Comparison of ENCODE assay signal across 8 cellular contexts in the genomic region with DNA sequence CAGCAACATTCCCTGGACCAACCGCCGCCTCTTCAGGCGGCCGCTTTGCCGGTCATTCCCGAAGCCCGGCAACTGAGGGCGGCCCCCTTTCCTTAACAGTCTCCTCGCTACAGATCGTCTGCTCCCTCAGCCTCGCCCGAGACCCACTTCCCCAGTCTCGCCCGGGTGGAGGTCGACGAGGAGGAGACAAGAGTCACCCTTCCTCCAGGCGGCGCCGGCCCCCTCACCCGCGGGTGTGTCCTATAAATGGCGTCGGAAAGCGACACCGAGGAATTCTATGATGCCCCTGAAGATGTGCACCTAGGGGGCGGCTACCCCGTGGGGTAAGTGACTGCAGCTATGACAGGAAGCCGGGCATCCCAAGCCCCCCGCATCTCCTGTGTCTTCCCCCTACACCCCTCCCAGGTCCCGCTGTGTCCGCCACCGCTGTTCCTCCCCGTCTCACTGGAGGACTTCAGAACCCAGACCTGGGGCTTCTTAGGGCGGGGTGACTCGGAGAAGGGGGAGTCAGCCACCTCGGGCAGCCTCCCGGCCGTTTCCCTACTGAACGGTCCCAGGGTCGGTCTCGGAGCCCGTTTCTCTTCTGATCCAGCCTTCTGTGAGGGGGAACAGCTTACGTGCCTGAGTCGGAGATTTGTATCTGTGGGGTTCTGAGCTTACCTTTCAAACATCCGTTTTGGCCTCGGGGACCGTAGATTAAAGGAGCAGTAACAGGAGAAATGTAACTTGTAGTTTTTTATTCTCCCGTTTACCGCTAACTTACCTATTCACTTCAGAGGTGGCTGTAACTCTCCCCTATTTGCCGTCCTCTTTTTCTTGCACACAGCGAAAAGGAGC. TPM values are rescaled to one million over a fixed set of nuclear protein-coding genes. Genes with fewer than 3 reads are reported as not detected.
DNase-seq lines count a peak whose midpoint lies in the region; ATAC-seq, FAIRE-seq and TF ChIP-seq lines count a peak whose summit lies in the region.

No MANE protein-coding gene starts in this region.

- FAIRE-seq in GM12878 (lab: Jason Lieb, UNC), result no peak

- peak overlapping the region; percentile 75 for H3K27ac ChIP-seq in GM12878 (ENCODE audit: control insufficient read depth, insufficient read depth)

- H3K36me3 ChIP-seq in GM12878 (ENCODE audit: control insufficient read depth in 2 of 2, insufficient read depth in 2 of 2, low read length in 1 of 2), result no peaks in the 10 kb centered on the region

- CTCF ChIA-PET in GM12878 (lab: Yijun Ruan, JAX), result no interaction called here

- no peaks in the 10 kb centered on the region for H3K27me3 ChIP-seq in GM12878 (replicated peaks in 1 of 2; ENCODE audit: control insufficient read depth in 2 of 2, insufficient read depth in 2 of 2, low read length in 1 of 2)

- in situ Hi-C loops in GM12878 (cut with MboI), result no loop called here

- H3K79me2 ChIP-seq in GM12878 (ENCODE audit: control insufficient read depth, insufficient read depth, low read length), result peaks cover 43% of the 10 kb centered on the region

- no peaks in the 10 kb centered on the region for H3K9me3 ChIP-seq in GM12878 (replicated peaks; ENCODE audit: control insufficient read depth, insufficient read depth, low read length)

- peaks cover 5% of the 10 kb centered on the region; the same call in 1 of the 2 replicates for H3K4me1 ChIP-seq in GM12878 (ENCODE audit: control insufficient read depth, insufficient read depth, low read length)

- POLR2A ChIA-PET in GM12878 (lab: Charles Lee), result interaction anchor here (2.0 kb wide), 1 partner anchor 8 kb away, joined by 9 read pairs; no protein-coding TSS in a partner anchor

- H3K27me3 Mint-ChIP-seq in IgD-negative memory B cell, result no peaks in the 10 kb centered on the region

- H3K4me3 ChIP-seq in GM12878, result peak overlapping the region; percentile 73

- DNase-seq in COLO668 (lab: John Stamatoyannopoulos, UW; ENCODE audit: unreplicated experiment), result peak; percentile 55
- peak; percentile 47 for DNase-seq in T-helper 22 cell (ENCODE audit: low read depth)
- no peak for DNase-seq in GM12878 (ENCODE audit: low read depth, low spot score)
- DNase-seq in iPS-NIHi11 (ENCODE audit: low spot score), result peak; percentile 19
- DNase-seq in stimulated activated CD4-positive, alpha-beta T cell treated with anti-CD3 and anti-CD28 coated beads, Interleukin-15, amount 100 ng/mL, for 24 hours, result peak; percentile 59
- no peak for DNase-seq in HPDE6-E6E7 (ENCODE audit: extremely low spot score)

- H3K27ac Mint-ChIP-seq in IgD-negative memory B cell, result peak overlapping the region; percentile 98

- SMC1A ChIA-PET in GM12878 (lab: Charles Lee; ENCODE audit: uncharacterized antibody, unreplicated experiment), result interaction anchor here (1.4 kb wide), 2 partner anchors 57 to 146 kb away, joined by 3 read pairs; no protein-coding TSS in a partner anchor

- no peak for TF ChIP-seq POLR2A in GM12878 (IDR thresholded peaks at IDR 0.05; ENCODE audit: low read depth, low read length)

- WGBS in GM12878 (ENCODE audit: insufficient coverage, insufficient replicate concordance, low lambda C conversion rate, missing lambda C conversion rate), result 28% methylated on average over 48 of the region's 51 CpGs

- no peaks in the 10 kb centered on the region for H4K20me1 ChIP-seq in GM12878 (ENCODE audit: control insufficient read depth, insufficient read depth)

- H3K4me1 Mint-ChIP-seq in IgD-negative memory B cell, result peaks cover 17 to 34% (median 19%) of the 10 kb centered on the region in 3 donors

- intact Hi-C loops in GM12878 (cut with micrococcal nuclease; ENCODE audit: unreplicated experiment), result loop anchor here (5.0 kb wide), 2 partner anchors 76 to 191 kb away; no protein-coding TSS in a partner anchor

- peak overlapping the region; percentile 97 to 100 (median 100) for H3K4me3 Mint-ChIP-seq in IgD-negative memory B cell

- no peak for TF ChIP-seq EP300 in GM12878 (IDR thresholded peaks at IDR 0.05; ENCODE audit: borderline replicate concordance in 1 of 2, control insufficient read depth in 1 of 2, low read depth in 2 of 2, low read length in 2 of 2)

- peaks cover 0 to 1% (median 0%) of the 10 kb centered on the region in 3 donors for H3K9me3 Mint-ChIP-seq in IgD-negative memory B cell

- peak overlapping the region; percentile 80 for H2AFZ ChIP-seq in GM12878 (ENCODE audit: control insufficient read depth, low read depth, low read length)

- no peaks in the 10 kb centered on the region for H3K36me3 Mint-ChIP-seq in IgD-negative memory B cell

- RAD21 ChIA-PET in GM12878 (lab: Charles Lee; ENCODE audit: unreplicated experiment), result interaction anchor here (0.8 to 1.6 kb wide), 3 partner anchors 13 to 183 kb away, joined by 3 to 4 read pairs (median 4); no protein-coding TSS in a partner anchor

- peak overlapping the region; percentile 82 for H3K9ac ChIP-seq in GM12878 (ENCODE audit: control insufficient read depth, insufficient read depth, low read length)

- TF ChIP-seq CTCF in GM12878 (IDR thresholded peaks at IDR 0.05 in 2 of 3, conservative IDR thresholded peaks at IDR 0.05 in 1 of 3; ENCODE audit: control insufficient read depth in 2 of 3, extremely low read depth in 1 of 3, insufficient read depth in 1 of 3, low read depth in 3 of 3, low read length in 3 of 3), result 0 out of 6 replicates have a peak, but pooled peaks of 1 of the 3 experiments have one; percentile 12

- peak; percentile 19 for ATAC-seq in GM21447 (IDR thresholded peaks at IDR 0.05; ENCODE audit: unreplicated experiment)
- peak; percentile 36 for ATAC-seq in GM12878

- BruUV-seq in GM12878 (replicated peaks; lab: Mats Ljungman, UMichigan), result no TSS peak

- no peak overlapping the region; the same call in 1 of the 2 replicates for H3K4me2 ChIP-seq in GM12878 (ENCODE audit: control insufficient read depth, insufficient read depth)

- TF ChIP-seq RAD21 in GM12878 (IDR thresholded peaks at IDR 0.05; ENCODE audit: insufficient read depth, low read depth, low read length), result no peak

TF ChIP-seq in GM12878, 131 proteins besides CTCF, POLR2A, EP300 and RAD21 (continues in another document):
- TF ChIP-seq BCLAF1 (IDR thresholded peaks at IDR 0.05) (no peak), FOXM1 (IDR thresholded peaks at IDR 0.05; ENCODE audit: low read depth, low read length) (no peak)

RNA-seq across cellular contexts. Expression of gene WDR44, which starts 0.6 kb away (rescaled TPM):
- 4.6 TPM for polyA plus RNA-seq in IgD-negative memory B cell
- total RNA-seq in GM12878 (2013; cell fraction: nucleolus; rRNA removed), result 34.7 and 39.6 TPM in 2 replicates
- 9.6 and 9.9 TPM in 2 replicates for total RNA-seq in GM12878 (2014; rRNA removed)
- 14.0 and 14.3 TPM in 2 replicates for total RNA-seq in GM12878 (2014; rRNA removed; fragmentation: Illumina TruSeq; extraction: Trizol)
- total RNA-seq in GM12878 (2021), result 10.6 and 11.7 TPM in 2 replicates
- polyA plus RNA-seq in GM12878 (2011; ENCODE audit: low read depth), result 2.6 TPM
- 13.5 and 20.1 TPM in 2 replicates for polyA plus RNA-seq in GM12878 (2011; rRNA removed)
- 5.2 and 5.7 TPM in 2 replicates for polyA plus RNA-seq in GM12878 (2011; cell fraction: cytosol; rRNA removed)
- 7.4 and 8.0 TPM in 2 replicates for polyA plus RNA-seq in GM12878 (2011; cell fraction: nucleus; rRNA removed)
- 4.7 and 6.1 TPM in 2 replicates for polyA plus RNA-seq in GM12878 (2012)
- 13.5 and 17.2 TPM in 2 replicates for polyA plus RNA-seq in GM12878 (2014; fragmentation: Illumina TruSeq; extraction: Trizol)
- polyA plus RNA-seq in GM12878 (2014; fragmentation: Nextera tagmentation; extraction: Ambion mirVana), result 1 to 10 TPM; 3.4 to 4.2 TPM
- 7.7 and 10.1 TPM in 2 replicates for polyA plus RNA-seq in GM12878 (2014; rRNA removed)
- 10 to 100 TPM; 11.5 to 12.8 TPM for polyA plus RNA-seq in GM12878 (2016; fragmentation: Nextera tagmentation; extraction: Ambion mirVana)
- polyA minus RNA-seq in GM12878 (2011; rRNA and poly(A)+ RNA removed), result 12.1 and 16.8 TPM in 2 replicates
- polyA minus RNA-seq in GM12878 (2011; cell fraction: cytosol; rRNA and poly(A)+ RNA removed), result 5.6 and 7.3 TPM in 2 replicates
- 10.4 and 21.5 TPM in 2 replicates for polyA minus RNA-seq in GM12878 (2011; cell fraction: nucleus; rRNA and poly(A)+ RNA removed)

Comparison
In these comparisons a context has a peak if more than half of its experiments do, and no peak if none do; other contexts are left out.
1. DNase-seq: peak in COLO668 (single experiment), T-helper 22 cell (single experiment), iPS-NIHi11 (single experiment) and stimulated activated CD4-positive, alpha-beta T cell treated with anti-CD3 and anti-CD28 coated beads, Interleukin-15, amount 100 ng/mL, for 24 hours (single experiment); none in GM12878 (single experiment) and HPDE6-E6E7 (single experiment).